10 cellular contexts compared by ENCODE assay signal in genomic region chr1:53896673-53897229, GRCh38. TPM values are rescaled to one million over a fixed set of nuclear protein-coding genes. Genes with fewer than 3 reads are reported as not detected.
DNase-seq lines count a peak whose midpoint lies in the region; ATAC-seq and TF ChIP-seq lines count a peak whose summit lies in the region.
"Had no signal": no experiment of that assay in that cellular context is flagged by ENCODE, and none has a peak within 500 bp of the region (broad histone marks: within the 10 kb centered on the region; RNA-seq: fewer than 3 reads in every experiment).

No MANE protein-coding gene starts in this region.

- no peak overlapping the region for H4K91ac ChIP-seq in mesenchymal stem cell (ENCODE audit: low read length)

- DNase-seq in AG04450 (ENCODE audit: low read depth, low spot score) (peak; percentile 74), NCI-H446 (lab: John Stamatoyannopoulos, UW) (peak; percentile 11 to 69), mesenchymal stem cell (peak; percentile 76), testis (no peak), NCI-H1436 (lab: John Stamatoyannopoulos, UW) (no peak)
- DNase-seq in activated CD4-positive, alpha-beta T cell treated with anti-CD3 and anti-CD28 coated beads, Interleukin-2, amount 10 ng/mL, durations not matched to agents 7 days and 5 days: no peak

- no peak overlapping the region for H3K9ac ChIP-seq in mesenchymal stem cell (ENCODE audit: low read length)

- intact Hi-C loops in dendritic cell treated with granulocyte-macrophage colony-stimulating factor and Interleukin-4, amounts not matched to agents 40 ng/mL and 50 ng/mL, for 4 days (cut with micrococcal nuclease): no loop called here
- intact Hi-C loops in testis (cut with DNase I; ENCODE audit: low total_unique reads): no loop called here

- peak overlapping the region; percentile 41 for H3K27ac Mint-ChIP-seq in dendritic cell treated with granulocyte-macrophage colony-stimulating factor and Interleukin-4, amounts not matched to agents 40 ng/mL and 50 ng/mL, for 4 days
- H3K27ac Mint-ChIP-seq in activated CD4-positive, alpha-beta T cell treated with anti-CD3 and anti-CD28 coated beads, Interleukin-2, amount 10 ng/mL, durations not matched to agents 7 days and 5 days: no peak overlapping the region

- H3K4me3 Mint-ChIP-seq in dendritic cell treated with granulocyte-macrophage colony-stimulating factor and Interleukin-4, amounts not matched to agents 40 ng/mL and 50 ng/mL, for 4 days: no peak overlapping the region
- no peak overlapping the region for H3K4me3 Mint-ChIP-seq in activated CD4-positive, alpha-beta T cell treated with anti-CD3 and anti-CD28 coated beads, Interleukin-2, amount 10 ng/mL, durations not matched to agents 7 days and 5 days
- H3K4me3 Mint-ChIP-seq: CD14-positive monocyte had no signal

- no peak overlapping the region for H2BK120ac ChIP-seq in mesenchymal stem cell (ENCODE audit: low read depth, low read length)

- H3K9me3 ChIP-seq in AG04450 (ENCODE audit: control insufficient read depth, insufficient read depth, low read length) (no peaks in the 10 kb centered on the region), mesenchymal stem cell (ENCODE audit: control insufficient read depth, low read length) (no peaks in the 10 kb centered on the region), testis (no peaks in the 10 kb centered on the region)

- 82% methylated on average over 2 of the region's 2 CpGs for WGBS in mesenchymal stem cell
- WGBS in testis, 2 donors: 83 to 93% methylated on average over 2 of the region's 2 CpGs

- H3K4me1 Mint-ChIP-seq in dendritic cell treated with granulocyte-macrophage colony-stimulating factor and Interleukin-4, amounts not matched to agents 40 ng/mL and 50 ng/mL, for 4 days (ENCODE audit: low read depth): peaks cover 57% of the 10 kb centered on the region
- H3K4me1 Mint-ChIP-seq in activated CD4-positive, alpha-beta T cell treated with anti-CD3 and anti-CD28 coated beads, Interleukin-2, amount 10 ng/mL, durations not matched to agents 7 days and 5 days: peaks cover 13% of the 10 kb centered on the region

- H3K14ac ChIP-seq in mesenchymal stem cell (ENCODE audit: low read length in 2 of 2): no peak overlapping the region

- H3K4me3 ChIP-seq in AG04450 (ENCODE audit: low read depth, low read length) (no peak overlapping the region), mesenchymal stem cell (ENCODE audit: insufficient read depth in 1 of 2, low read depth in 1 of 2, low read length in 2 of 2) (no peak overlapping the region), testis (no peak overlapping the region)

- H2BK12ac ChIP-seq in mesenchymal stem cell (ENCODE audit: low read length in 2 of 2): no peak overlapping the region

- H3K27ac ChIP-seq in AG04450 (ENCODE audit: low read depth, low read length): peak overlapping the region; percentile 83
- H3K27ac ChIP-seq in mesenchymal stem cell (ENCODE audit: low read length, poor library complexity, severe bottlenecking): no peak overlapping the region
- H3K27ac ChIP-seq in testis: no peak overlapping the region

- TF ChIP-seq CTCF in AG04450 (IDR thresholded peaks at IDR 0.05; ENCODE audit: low read depth, low read length): no peak
- no peak for TF ChIP-seq CTCF in testis (IDR thresholded peaks at IDR 0.05)

- no peak overlapping the region for H3K4me2 ChIP-seq in mesenchymal stem cell (ENCODE audit: low read length, poor library complexity, severe bottlenecking)

- H3K4me1 ChIP-seq in mesenchymal stem cell (ENCODE audit: control insufficient read depth, insufficient read depth, low read depth, low read length) (peaks cover 15% of the 10 kb centered on the region), testis (no peaks in the 10 kb centered on the region)

- no peak overlapping the region for H2AK5ac ChIP-seq in mesenchymal stem cell (ENCODE audit: low read length, severe bottlenecking)

- CTCF ChIA-PET in AG04450 (lab: Charles Lee): interaction anchor here (0.6 to 2.3 kb wide), 3 partner anchors 18 to 506 kb away, joined by 3 to 7 read pairs (median 5); no protein-coding TSS in a partner anchor
- CTCF ChIA-PET in activated CD4-positive, alpha-beta T cell treated with anti-CD3 and anti-CD28 coated beads, Interleukin-2, amount 10 ng/mL, durations not matched to agents 7 days and 5 days (lab: Charles Lee): no interaction called here

- H3K36me3 ChIP-seq in mesenchymal stem cell (ENCODE audit: control insufficient read depth in 1 of 2, insufficient read depth in 2 of 2, low read depth in 1 of 2, low read length in 2 of 2) (no peaks in the 10 kb centered on the region), testis (ENCODE audit: low read depth, missing control alignments) (no peaks in the 10 kb centered on the region)

- POLR2A ChIA-PET in AG04450 (lab: Yijun Ruan, JAX): interaction anchor here (0.8 to 1.4 kb wide), 2 partner anchors 13 to 49 kb away, joined by 3 to 11 read pairs; partner anchors contain the start of genes IFT25 and LRRC42
- POLR2A ChIA-PET in activated CD4-positive, alpha-beta T cell treated with anti-CD3 and anti-CD28 coated beads, Interleukin-2, amount 10 ng/mL, durations not matched to agents 7 days and 5 days (lab: Charles Lee): no interaction called here

- H2BK15ac ChIP-seq in mesenchymal stem cell (ENCODE audit: low read depth, poor library complexity, severe bottlenecking): no peak overlapping the region

- no peak overlapping the region for H2AFZ ChIP-seq in mesenchymal stem cell (ENCODE audit: low read depth, low read length)

- H3K79me1 ChIP-seq in mesenchymal stem cell (replicated peaks; ENCODE audit: low read length, poor library complexity, severe bottlenecking): no peaks in the 10 kb centered on the region

- no peak for ATAC-seq in GM18870 (IDR thresholded peaks at IDR 0.05; ENCODE audit: unreplicated experiment)

- H3K9me3 Mint-ChIP-seq in dendritic cell treated with granulocyte-macrophage colony-stimulating factor and Interleukin-4, amounts not matched to agents 40 ng/mL and 50 ng/mL, for 4 days: no peaks in the 10 kb centered on the region
- H3K9me3 Mint-ChIP-seq in activated CD4-positive, alpha-beta T cell treated with anti-CD3 and anti-CD28 coated beads, Interleukin-2, amount 10 ng/mL, durations not matched to agents 7 days and 5 days: no peaks in the 10 kb centered on the region
- H3K9me3 Mint-ChIP-seq: CD14-positive monocyte had no signal

- no peaks in the 10 kb centered on the region for H3K27me3 Mint-ChIP-seq in dendritic cell treated with granulocyte-macrophage colony-stimulating factor and Interleukin-4, amounts not matched to agents 40 ng/mL and 50 ng/mL, for 4 days
- no peaks in the 10 kb centered on the region for H3K27me3 Mint-ChIP-seq in activated CD4-positive, alpha-beta T cell treated with anti-CD3 and anti-CD28 coated beads, Interleukin-2, amount 10 ng/mL, durations not matched to agents 7 days and 5 days

- no peak overlapping the region for H3K18ac ChIP-seq in mesenchymal stem cell (ENCODE audit: low read depth in 1 of 2, low read length in 2 of 2)

- no peak overlapping the region for H3K23ac ChIP-seq in mesenchymal stem cell (ENCODE audit: low read length in 2 of 2)

- no peak overlapping the region for H4K8ac ChIP-seq in mesenchymal stem cell (ENCODE audit: low read length)

- TF ChIP-seq POLR2A in testis (IDR thresholded peaks at IDR 0.05): no peak

- H3K27me3 ChIP-seq in AG04450 (ENCODE audit: control insufficient read depth, insufficient read depth, low read length): no peaks in the 10 kb centered on the region
- peaks cover 0 to 6% of the 10 kb centered on the region in 2 experiments for H3K27me3 ChIP-seq in mesenchymal stem cell (ENCODE audit: control insufficient read depth in 1 of 2, insufficient read depth in 1 of 2, low read length in 2 of 2)
- no peaks in the 10 kb centered on the region for H3K27me3 ChIP-seq in testis

- H2BK5ac ChIP-seq in mesenchymal stem cell (ENCODE audit: low read depth, low read length, poor library complexity, severe bottlenecking): no peak overlapping the region

- H3K36me3 Mint-ChIP-seq in dendritic cell treated with granulocyte-macrophage colony-stimulating factor and Interleukin-4, amounts not matched to agents 40 ng/mL and 50 ng/mL, for 4 days (ENCODE audit: low read depth): no peaks in the 10 kb centered on the region
- H3K36me3 Mint-ChIP-seq in activated CD4-positive, alpha-beta T cell treated with anti-CD3 and anti-CD28 coated beads, Interleukin-2, amount 10 ng/mL, durations not matched to agents 7 days and 5 days (ENCODE audit: low read depth): no peaks in the 10 kb centered on the region
- H3K36me3 Mint-ChIP-seq: CD14-positive monocyte had no signal

- no peak overlapping the region for H3K4ac ChIP-seq in mesenchymal stem cell (ENCODE audit: low read depth in 1 of 2, low read length in 2 of 2)

RNA-seq across cellular contexts. Expression of gene DIO1, which starts 2.8 kb away (rescaled TPM):
- not detected in 2 replicates for polyA plus RNA-seq in AG04450 (2011; rRNA removed)
- not detected in 2 replicates for polyA minus RNA-seq in AG04450 (2011; rRNA and poly(A)+ RNA removed)
- polyA plus RNA-seq in mesenchymal stem cell (2013, experiment 1 of 2): not detected
- not detected for polyA plus RNA-seq in mesenchymal stem cell (2013, experiment 2 of 2)
- under 1 TPM in 1 of 2 donors, not detected in 1; 0.81 TPM for total RNA-seq in testis
- polyA plus RNA-seq in testis (ENCODE audit: insufficient read depth, low read depth, low replicate concordance): 1.7 TPM
- total RNA-seq in activated CD4-positive, alpha-beta T cell treated with anti-CD3 and anti-CD28 coated beads, Interleukin-2, amount 10 ng/mL, durations not matched to agents 7 days and 5 days: not detected
- polyA plus RNA-seq: neural cell had no signal

RNA-seq across cellular contexts. Expression of gene YIPF1, which starts 7.2 kb away (rescaled TPM):
- 48.5 and 52.4 TPM in 2 replicates for polyA plus RNA-seq in AG04450 (2011; rRNA removed)
- polyA minus RNA-seq in AG04450 (2011; rRNA and poly(A)+ RNA removed): 29.8 and 30.9 TPM in 2 replicates
- 39.7 TPM for polyA plus RNA-seq in mesenchymal stem cell (2013, experiment 1 of 2)
- 40.4 TPM for polyA plus RNA-seq in mesenchymal stem cell (2013, experiment 2 of 2)
- 10 to 100 TPM; 34.1 to 35.9 TPM for total RNA-seq in testis
- polyA plus RNA-seq in testis (ENCODE audit: insufficient read depth, low read depth, low replicate concordance): 45.9 TPM
- total RNA-seq in activated CD4-positive, alpha-beta T cell treated with anti-CD3 and anti-CD28 coated beads, Interleukin-2, amount 10 ng/mL, durations not matched to agents 7 days and 5 days: 10 to 100 TPM; 16.3 to 20.6 TPM

RNA-seq across cellular contexts. Expression of gene IFT25, which starts 48.7 kb away (rescaled TPM):
- polyA plus RNA-seq in AG04450 (2011; rRNA removed) (41.9 and 54.2 TPM in 2 replicates), testis (ENCODE audit: insufficient read depth, low read depth, low replicate concordance) (34.1 TPM)
- 3.2 and 8.2 TPM in 2 replicates for polyA minus RNA-seq in AG04450 (2011; rRNA and poly(A)+ RNA removed)
- polyA plus RNA-seq in mesenchymal stem cell (2013, experiment 1 of 2): 30.6 TPM
- polyA plus RNA-seq in mesenchymal stem cell (2013, experiment 2 of 2): 33.0 TPM
- 10 to 100 TPM; 28.1 to 43.7 TPM for total RNA-seq in testis
- 10 to 100 TPM; 71.8 to 74.3 TPM for total RNA-seq in activated CD4-positive, alpha-beta T cell treated with anti-CD3 and anti-CD28 coated beads, Interleukin-2, amount 10 ng/mL, durations not matched to agents 7 days and 5 days

RNA-seq across cellular contexts. Expression of gene LRRC42, which starts 49.4 kb away (rescaled TPM):
- polyA plus RNA-seq in AG04450 (2011; rRNA removed) (44.5 and 51.4 TPM in 2 replicates), testis (ENCODE audit: insufficient read depth, low read depth, low replicate concordance) (42.8 TPM)
- polyA minus RNA-seq in AG04450 (2011; rRNA and poly(A)+ RNA removed): 27.5 and 29.5 TPM in 2 replicates
- 34.6 TPM for polyA plus RNA-seq in mesenchymal stem cell (2013, experiment 1 of 2)
- polyA plus RNA-seq in mesenchymal stem cell (2013, experiment 2 of 2): 34.2 TPM
- 10 to 100 TPM; 37.8 to 41.2 TPM for total RNA-seq in testis
- total RNA-seq in activated CD4-positive, alpha-beta T cell treated with anti-CD3 and anti-CD28 coated beads, Interleukin-2, amount 10 ng/mL, durations not matched to agents 7 days and 5 days: 10 to 100 TPM; 19.5 to 19.9 TPM

RNA-seq across cellular contexts. Expression of gene NDC1, which starts 58.7 kb away (rescaled TPM):
- polyA plus RNA-seq in AG04450 (2011; rRNA removed) (13.1 and 19.0 TPM in 2 replicates), testis (ENCODE audit: insufficient read depth, low read depth, low replicate concordance) (13.0 TPM)
- polyA minus RNA-seq in AG04450 (2011; rRNA and poly(A)+ RNA removed): 24.9 and 39.6 TPM in 2 replicates
- polyA plus RNA-seq in mesenchymal stem cell (2013, experiment 1 of 2): 5.7 TPM
- polyA plus RNA-seq in mesenchymal stem cell (2013, experiment 2 of 2): 6.3 TPM
- 10 to 100 TPM; 22.2 to 26.4 TPM for total RNA-seq in testis
- 10 to 100 TPM; 25.4 to 26.6 TPM for total RNA-seq in activated CD4-positive, alpha-beta T cell treated with anti-CD3 and anti-CD28 coated beads, Interleukin-2, amount 10 ng/mL, durations not matched to agents 7 days and 5 days

Comparison
In these comparisons a context has a peak if more than half of its experiments do, and no peak if none do; other contexts are left out.
1. DNase-seq: peak in AG04450 (single experiment), NCI-H446 (2 of 2) and mesenchymal stem cell (single experiment); none in testis (single experiment), NCI-H1436 (single experiment) and activated CD4-positive, alpha-beta T cell treated with anti-CD3 and anti-CD28 coated beads, Interleukin-2, amount 10 ng/mL, durations not matched to agents 7 days and 5 days (single experiment).